ENCODE assay signal across 16 cellular contexts in genomic region chr15:27454281-27455060, GRCh38.
DNase-seq lines count a peak whose midpoint lies in the region; ATAC-seq and TF ChIP-seq lines count a peak whose summit lies in the region.
"Had no signal": no experiment of that assay in that cellular context is flagged by ENCODE, and none has a peak within 500 bp of the region (broad histone marks: within the 10 kb centered on the region; RNA-seq: fewer than 3 reads in every experiment).

No MANE protein-coding gene starts in this region.

- intact Hi-C loops in Panc1 (cut with micrococcal nuclease; ENCODE audit: unreplicated experiment), result no loop called here

- ATAC-seq in Panc1 (no peak; the same call in 1 of the 2 replicates), HG02938 (IDR thresholded peaks at IDR 0.05; ENCODE audit: unreplicated experiment) (no peak), GM18907 (IDR thresholded peaks at IDR 0.05; ENCODE audit: unreplicated experiment) (no peak)
- ATAC-seq: activated CD8-positive, alpha-beta T cell treated with anti-CD3 and anti-CD28 coated beads, Interleukin-2, amount 10 ng/mL, durations not matched to agents 7 days and 5 days; stimulated activated memory B cell treated with anti-CD40 and anti-IgM and Interleukin-4, amounts not matched to agents 10 μg/mL and 1 μg/mL and 100 μg/mL, for 72 hours had no signal

- H3K27ac ChIP-seq in Panc1 (ENCODE audit: low read length), result no peak overlapping the region
- H3K27ac ChIP-seq: coronary artery, esophagus muscularis mucosa, upper lobe of left lung had no signal

- POLR2A ChIA-PET in Panc1 (lab: Charles Lee), result no interaction called here

- in situ Hi-C loops in Panc1 (cut with HindIII; ENCODE audit: low pct_unique_long_range_greater_than_20kb, low sequenced_read_pairs), result no loop called here

- no peaks in the 10 kb centered on the region for H3K27me3 ChIP-seq in Panc1 (ENCODE audit: control insufficient read depth, insufficient read depth, low read length)
- H3K27me3 ChIP-seq: esophagus muscularis mucosa, upper lobe of left lung had no signal

- no peaks in the 10 kb centered on the region; the same call in 1 of the 2 replicates for H3K9me3 ChIP-seq in Panc1 (ENCODE audit: control insufficient read depth, insufficient read depth, low read depth, low read length)
- H3K9me3 ChIP-seq: esophagus muscularis mucosa, upper lobe of left lung had no signal

- no peak for TF ChIP-seq CTCF in Panc1 (IDR thresholded peaks at IDR 0.05)
- no peak for TF ChIP-seq CTCF in epithelial cell of esophagus (IDR thresholded peaks at IDR 0.05; ENCODE audit: insufficient read depth, low read depth, low read length, missing control alignments)

- no peaks in the 10 kb centered on the region for H3K36me3 ChIP-seq in Panc1 (ENCODE audit: control insufficient read depth, insufficient read depth, low read length)
- H3K36me3 ChIP-seq: esophagus muscularis mucosa, upper lobe of left lung had no signal

- DNase-seq in DMS79 treated with DMSO at 0.1 percent for 48 hours (lab: John Stamatoyannopoulos, UW), result peak; percentile 61
- DNase-seq in Panc1 (ENCODE audit: low read depth, low spot score), result peak; percentile 27
- peak; percentile 83 for DNase-seq in epithelial cell of esophagus (ENCODE audit: low read depth)
- DNase-seq in non-pigmented ciliary epithelial cell (ENCODE audit: low read depth), result peak; percentile 50
- no peak for DNase-seq in amniotic stem cell (lab: John Stamatoyannopoulos, UW)
- no peak for DNase-seq in NCI-H446 treated with DMSO at 0.1 percent for 48 hours (lab: John Stamatoyannopoulos, UW)
- DNase-seq: activated CD8-positive, alpha-beta T cell treated with anti-CD3 and anti-CD28 coated beads, Interleukin-2, amount 10 ng/mL, durations not matched to agents 7 days and 5 days; H7; mesenchymal stem cell; NCI-H1048; upper lobe of left lung had no signal

- BruUV-seq in Panc1 (replicated peaks; lab: Mats Ljungman, UMichigan), result no TSS peak

- CTCF ChIA-PET in Panc1 (lab: Charles Lee), result no interaction called here

- no peaks in the 10 kb centered on the region for H3K4me1 ChIP-seq in Panc1 (ENCODE audit: control insufficient read depth, insufficient read depth, low read length)
- H3K4me1 ChIP-seq: upper lobe of left lung had no signal

- H3K4me3 ChIP-seq in Panc1 (ENCODE audit: low read depth in 2 of 2, low read length in 2 of 2), result no peak overlapping the region
- no peak overlapping the region for H3K4me3 ChIP-seq in epithelial cell of esophagus (ENCODE audit: low read length)
- H3K4me3 ChIP-seq: coronary artery, esophagus muscularis mucosa, upper lobe of left lung had no signal

Comparison
In these comparisons a context has a peak if more than half of its experiments do, and no peak if none do; other contexts are left out.
1. DNase-seq: peak in DMS79 treated with DMSO at 0.1 percent for 48 hours (single experiment), Panc1 (single experiment), epithelial cell of esophagus (single experiment) and non-pigmented ciliary epithelial cell (single experiment); none in amniotic stem cell (single experiment) and NCI-H446 treated with DMSO at 0.1 percent for 48 hours (single experiment).